ENCODE assay signal across 8 cellular contexts in the genomic region with DNA sequence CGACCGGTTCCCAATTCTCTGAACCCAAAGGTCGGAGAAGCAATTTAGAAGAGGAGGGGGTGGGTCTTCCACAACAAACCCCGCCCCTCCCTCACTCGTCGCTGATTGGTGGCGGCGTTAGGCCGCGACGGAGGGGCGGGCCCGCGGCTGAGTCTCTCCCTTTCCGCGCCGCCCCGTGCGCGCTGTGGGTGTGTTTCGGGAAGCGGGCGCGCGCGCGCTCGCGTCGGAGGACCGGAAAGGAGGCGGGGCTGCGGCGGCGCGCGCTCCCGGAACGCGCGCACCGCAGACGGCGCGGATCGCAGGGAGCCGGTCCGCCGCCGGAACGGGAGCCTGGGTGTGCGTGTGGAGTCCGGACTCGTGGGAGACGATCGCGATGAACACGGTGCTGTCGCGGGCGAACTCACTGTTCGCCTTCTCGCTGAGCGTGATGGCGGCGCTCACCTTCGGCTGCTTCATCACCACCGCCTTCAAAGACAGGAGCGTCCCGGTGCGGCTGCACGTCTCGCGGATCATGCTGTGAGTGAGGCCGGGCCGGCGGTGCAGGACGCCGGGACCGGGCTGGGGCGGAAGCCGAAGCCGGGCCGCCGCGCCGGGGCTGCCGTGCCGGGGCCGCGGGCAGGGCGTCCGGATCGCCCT. TPM values are rescaled to one million over a fixed set of nuclear protein-coding genes. Genes with fewer than 3 reads are reported as not detected.
DNase-seq lines count a peak whose midpoint lies in the region; ATAC-seq, FAIRE-seq and TF ChIP-seq lines count a peak whose summit lies in the region.

A gene (plus strand): TSS at position 263 of the 636 bp plus-strand sequence. CDS start 111 bp downstream, at position 374.

- H3K79me2 ChIP-seq in H1 (ENCODE audit: control insufficient read depth in 1 of 2, insufficient read depth in 2 of 2, low read length in 2 of 2): peaks cover 3 to 45% of the 10 kb centered on the region in 2 experiments

- no peak within 1 kb of the TSS for H3K23ac ChIP-seq in H1 (ENCODE audit: insufficient read length)
- peak within 1 kb of the TSS in 1 of 2 experiments; percentile 72 for H3K23ac ChIP-seq in mesenchymal stem cell (ENCODE audit: low read length in 2 of 2)

- CTCF ChIA-PET in H1 (lab: Charles Lee; ENCODE audit: partially characterized antibody): interaction anchor here (1.1 kb wide), 1 partner anchor 54 kb away, joined by 3 read pairs; no protein-coding TSS in a partner anchor

- H3K4ac ChIP-seq in H1 (replicated peaks; ENCODE audit: insufficient read length, low read depth, low read length) (peak within 1 kb of the TSS; percentile 82), mesenchymal stem cell (ENCODE audit: low read depth in 1 of 2, low read length in 2 of 2) (peak within 1 kb of the TSS; percentile 69 to 88)

- TF ChIP-seq EP300 in H1 (IDR thresholded peaks at IDR 0.05; ENCODE audit: borderline replicate concordance in 1 of 2, low read depth in 2 of 2, low read length in 2 of 2): no peak

- H3K14ac ChIP-seq in H1 (ENCODE audit: insufficient read length) (no peak within 1 kb of the TSS), mesenchymal stem cell (ENCODE audit: low read length in 2 of 2) (peak within 1 kb of the TSS in 1 of 2 experiments; percentile 50)

- no peak within 1 kb of the TSS for H2BK20ac ChIP-seq in H1 (ENCODE audit: low read length)

- H3K9me3 ChIP-seq in H1 (ENCODE audit: insufficient read depth in 2 of 2, low read depth in 1 of 2, low read length in 1 of 2) (no peaks in the 10 kb centered on the region), mesenchymal stem cell (ENCODE audit: control insufficient read depth, low read length) (no peaks in the 10 kb centered on the region)

- H2BK5ac ChIP-seq in H1 (ENCODE audit: low read depth, low read length) (peak within 1 kb of the TSS; percentile 74), mesenchymal stem cell (ENCODE audit: low read depth, low read length, poor library complexity, severe bottlenecking) (peak within 1 kb of the TSS; percentile 33)

- peak within 1 kb of the TSS; percentile 94 for H3K56ac ChIP-seq in H1 (replicated peaks; ENCODE audit: insufficient read length, low read depth, low read length)

- POLR2A ChIA-PET in H1 (lab: Charles Lee; ENCODE audit: partially characterized antibody): interaction anchor here (0.9 to 1.1 kb wide), 5 partner anchors 11 to 125 kb away, joined by 3 to 4 read pairs (median 4); a partner anchor contains a TSS

- WGBS in H1 (ENCODE audit: extremely low coverage in 1 of 2, insufficient coverage in 1 of 2, insufficient read length in 1 of 2, insufficient replicate concordance in 2 of 2, low coverage in 1 of 2, low lambda C conversion rate in 2 of 2, missing lambda C conversion rate in 1 of 2), 2 experiments: 1% methylated on average over 32 of the region's 94 CpGs; no CpG with 5 or more reads in 1 of the 2 experiments
- WGBS in mesenchymal stem cell: under 1% methylated on average over 80 of the region's 94 CpGs

- H4K8ac ChIP-seq in H1 (ENCODE audit: extremely low read depth, insufficient read depth, low read length) (peak within 1 kb of the TSS; percentile 99; the same call in 1 of the 2 replicates), mesenchymal stem cell (ENCODE audit: low read length) (peak within 1 kb of the TSS; percentile 74)

- peaks cover 0 to 4% of the 10 kb centered on the region in 2 experiments for H4K20me1 ChIP-seq in H1 (replicated peaks in 1 of 2; ENCODE audit: control insufficient read depth in 1 of 2, insufficient read depth in 2 of 2, low read length in 2 of 2)

- H3K27me3 ChIP-seq in H1 (replicated peaks in 1 of 4; ENCODE audit: control insufficient read depth in 3 of 4, extremely low read depth in 1 of 4, insufficient read depth in 3 of 4, low read length in 3 of 4): no peaks in the 10 kb centered on the region
- H3K27me3 ChIP-seq in mesenchymal stem cell (ENCODE audit: control insufficient read depth in 1 of 2, insufficient read depth in 1 of 2, low read length in 2 of 2): no peaks in the 10 kb centered on the region

- H3K4me1 ChIP-seq in H1 (replicated peaks in 1 of 4; ENCODE audit: control insufficient read depth in 3 of 4, insufficient read depth in 4 of 4, low read length in 3 of 4) (no peaks in the 10 kb centered on the region; a peak in 1 of 7 replicates), mesenchymal stem cell (ENCODE audit: control insufficient read depth, insufficient read depth, low read depth, low read length) (no peaks in the 10 kb centered on the region)

- peak; percentile 90 for ATAC-seq in GM21367 (IDR thresholded peaks at IDR 0.05; ENCODE audit: unreplicated experiment)

- H2AK5ac ChIP-seq in H1 (ENCODE audit: low read depth, low read length) (no peak within 1 kb of the TSS), mesenchymal stem cell (ENCODE audit: low read length, severe bottlenecking) (no peak within 1 kb of the TSS)

- peak; percentile 98 for FAIRE-seq in HTR-8/SVneo (lab: Jason Lieb, UNC)
- no peak for FAIRE-seq in H1 (lab: Jason Lieb, UNC)

- peak within 1 kb of the TSS; percentile 95 for H2AFZ ChIP-seq in H1 (ENCODE audit: low read length)
- H2AFZ ChIP-seq in mesenchymal stem cell (ENCODE audit: low read depth, low read length): peak within 1 kb of the TSS; percentile 88

- H3K79me1 ChIP-seq in H1 (ENCODE audit: low read depth, low read length): no peaks in the 10 kb centered on the region
- H3K79me1 ChIP-seq in mesenchymal stem cell (replicated peaks; ENCODE audit: low read length, poor library complexity, severe bottlenecking): peaks cover 2% of the 10 kb centered on the region

- H3K23me2 ChIP-seq in H1 (ENCODE audit: low read depth, low read length): peaks cover 9% of the 10 kb centered on the region

- H3K36me3 ChIP-seq in H1 (ENCODE audit: control insufficient read depth in 2 of 4, insufficient read depth in 4 of 4, low read length in 3 of 4) (no peaks in the 10 kb centered on the region), mesenchymal stem cell (ENCODE audit: control insufficient read depth in 1 of 2, insufficient read depth in 2 of 2, low read depth in 1 of 2, low read length in 2 of 2) (no peaks in the 10 kb centered on the region)

- peak within 1 kb of the TSS; percentile 75 to 99 (median 92) for H3K4me3 ChIP-seq in H1 (ENCODE audit: extremely low read depth in 1 of 4, insufficient read depth in 2 of 4, low read depth in 3 of 4, low read length in 4 of 4)
- peak within 1 kb of the TSS; percentile 84 to 94 for H3K4me3 ChIP-seq in mesenchymal stem cell (ENCODE audit: insufficient read depth in 1 of 2, low read depth in 1 of 2, low read length in 2 of 2)

- H3K18ac ChIP-seq in H1 (ENCODE audit: extremely low read depth, low read length) (peak within 1 kb of the TSS; percentile 93; the same call in 1 of the 2 replicates), mesenchymal stem cell (ENCODE audit: low read depth in 1 of 2, low read length in 2 of 2) (peak within 1 kb of the TSS; percentile 81 to 93)

- H3K4me2 ChIP-seq in H1 (ENCODE audit: insufficient read depth in 1 of 2, low read depth in 2 of 2, low read length in 2 of 2) (peak within 1 kb of the TSS; percentile 68 to 71), mesenchymal stem cell (ENCODE audit: low read length, poor library complexity, severe bottlenecking) (peak within 1 kb of the TSS; percentile 92)

- H4K5ac ChIP-seq in H1 (ENCODE audit: insufficient read length, low read depth, low read length): peak within 1 kb of the TSS; percentile 94

- H3K27ac ChIP-seq in H1 (ENCODE audit: low read depth, low read length) (peak within 1 kb of the TSS; percentile 79), mesenchymal stem cell (ENCODE audit: low read length, poor library complexity, severe bottlenecking) (peak within 1 kb of the TSS; percentile 92)

- H4K91ac ChIP-seq in H1 (replicated peaks; ENCODE audit: insufficient read length, low read length) (peak within 1 kb of the TSS; percentile 98), mesenchymal stem cell (ENCODE audit: low read length) (peak within 1 kb of the TSS; percentile 90)

- TF ChIP-seq CTCF in H1 (IDR thresholded peaks at IDR 0.05; ENCODE audit: control extremely low read depth in 1 of 3, insufficient read depth in 1 of 3, low read depth in 1 of 3, low read length in 3 of 3): no peak

- peak; percentile 74 to 89 for TF ChIP-seq POLR2A in H1 (IDR thresholded peaks at IDR 0.05; ENCODE audit: control extremely low read depth in 1 of 2, low read depth in 2 of 2, low read length in 2 of 2)

- peak; percentile 96 for DNase-seq in COLO829 (ENCODE audit: low spot score)
- DNase-seq in HTR-8/SVneo (ENCODE audit: insufficient read length, low spot score): peak; percentile 85
- DNase-seq in NOMO-1 treated with dmso at 0.1 percent for 144 hours (lab: John Stamatoyannopoulos, UW; ENCODE audit: unreplicated experiment): peak; percentile 92
- peak; percentile 79 to 85 (median 82) for DNase-seq in activated CD8-positive, alpha-beta memory T cell treated with anti-CD3 and anti-CD28 coated beads for 48 hours (ENCODE audit: low read depth in 2 of 3, low spot score in 2 of 3)
- peak; percentile 79 to 93 for DNase-seq in H1 (ENCODE audit: low read depth in 1 of 2, low spot score in 2 of 2)
- DNase-seq in mesenchymal stem cell: peak; percentile 95
- DNase-seq in stimulated activated CD8-positive, alpha-beta memory T cell treated with anti-CD3 and anti-CD28 coated beads, Interleukin-12 subunit alpha, Interleukin-12 subunit beta, amount 100 ng/mL, for 4 hours (ENCODE audit: low read depth): peak; percentile 91

- H2BK15ac ChIP-seq in H1 (ENCODE audit: low read length): peak within 1 kb of the TSS; percentile 90; the same call in 1 of the 2 replicates
- H2BK15ac ChIP-seq in mesenchymal stem cell (ENCODE audit: low read depth, poor library complexity, severe bottlenecking): no peak within 1 kb of the TSS

- H2BK12ac ChIP-seq in H1 (ENCODE audit: low read depth, low read length) (peak within 1 kb of the TSS; percentile 29; the same call in 1 of the 2 replicates), mesenchymal stem cell (ENCODE audit: low read length in 2 of 2) (peak within 1 kb of the TSS in 1 of 2 experiments; percentile 46)

- H2BK120ac ChIP-seq in H1 (replicated peaks; ENCODE audit: low read depth, low read length) (no peak within 1 kb of the TSS), mesenchymal stem cell (ENCODE audit: low read depth, low read length) (peak within 1 kb of the TSS; percentile 86)

- TF ChIP-seq RAD21 in H1 (IDR thresholded peaks at IDR 0.05 in 1 of 2, conservative IDR thresholded peaks at IDR 0.05 in 1 of 2; ENCODE audit: low read depth in 2 of 2, low read length in 2 of 2): no peak

- H3K9ac ChIP-seq in H1 (replicated peaks in 1 of 4; ENCODE audit: extremely low read depth in 1 of 4, low read depth in 3 of 4, low read length in 3 of 4): peak within 1 kb of the TSS; percentile 90 to 95 (median 92)
- peak within 1 kb of the TSS; percentile 99 for H3K9ac ChIP-seq in mesenchymal stem cell (ENCODE audit: low read length)

RNA-seq across cellular contexts. Expression of the gene that starts here (rescaled TPM):
- 107 and 117 TPM in 2 replicates for total RNA-seq in H1 (2021; fragmentation: NEBNext Ultra II Directional; extraction: Animal tissue kit (Norgen Biotek cat#: 25700))
- 12.5 and 18.4 TPM in 2 replicates for polyA plus RNA-seq in H1 (2011; rRNA removed)
- 21.5 TPM for polyA plus RNA-seq in H1 (2011; cell fraction: cytosol; rRNA removed)
- polyA plus RNA-seq in H1 (2011; cell fraction: nucleus; rRNA removed): 24.2 TPM
- 36.0 to 58.1 TPM (median 38.3 TPM) in 4 replicates for polyA plus RNA-seq in H1 (2012, experiment 1 of 2)
- polyA plus RNA-seq in H1 (2012, experiment 2 of 2): 15.3 TPM
- 72.7 TPM for polyA plus RNA-seq in H1 (2013, experiment 1 of 2)
- polyA plus RNA-seq in H1 (2013, experiment 2 of 2): 78.3 TPM
- polyA minus RNA-seq in H1 (2011; rRNA and poly(A)+ RNA removed): 14.2 and 25.4 TPM in 2 replicates
- polyA minus RNA-seq in H1 (2011; cell fraction: cytosol; rRNA and poly(A)+ RNA removed): 20.0 TPM
- polyA minus RNA-seq in H1 (2011; cell fraction: nucleus; rRNA and poly(A)+ RNA removed): 72.5 TPM
- 77.8 TPM for polyA plus RNA-seq in mesenchymal stem cell (2013, experiment 1 of 2)
- polyA plus RNA-seq in mesenchymal stem cell (2013, experiment 2 of 2): 81.6 TPM

Comparison
In these comparisons a context has a peak if more than half of its experiments do, and no peak if none do; other contexts are left out.
1. Peak in every context shown above with its lines: DNase-seq, ATAC-seq, H3K4me3 ChIP-seq and H3K27ac ChIP-seq.